1 cellular context compared by ENCODE assay signal in genomic region chr6:26233608-26234420, GRCh38.
TF ChIP-seq lines count a peak whose summit lies in the region.

No MANE protein-coding gene starts in this region.

TF ChIP-seq in K562, 482 proteins besides CTCF, POLR2A, EP300 and RAD21 (continued from another document and continues in another):
- TF ChIP-seq ZBTB2 (IDR thresholded peaks at IDR 0.05) (no peak), HINFP (tag; conservative IDR thresholded peaks at IDR 0.05; ENCODE audit: low read depth) (no peak), TGIF2 (CRISPR knock-in tag; IDR thresholded peaks at IDR 0.05) (no peak), ATF7 (IDR thresholded peaks at IDR 0.05) (no peak), CBFA2T2 (conservative IDR thresholded peaks at IDR 0.05) (no peak), IRF2 (CRISPR knock-in tag; IDR thresholded peaks at IDR 0.05) (no peak), ZNF280A (IDR thresholded peaks at IDR 0.05; ENCODE audit: low read depth, partially characterized antibody) (no peak), MBD1 (CRISPR knock-in tag; IDR thresholded peaks at IDR 0.05) (no peak), ZNF407 (IDR thresholded peaks at IDR 0.05; ENCODE audit: low read depth) (no peak), RBM25 (IDR thresholded peaks at IDR 0.05; ENCODE audit: low read depth, low read length, severe bottlenecking) (no peak), CHD4 (IDR thresholded peaks at IDR 0.05; ENCODE audit: insufficient read depth, insufficient replicate concordance, low read depth, low read length, poor library complexity, severe bottlenecking) (no peak), CLOCK (CRISPR knock-in tag; IDR thresholded peaks at IDR 0.05; ENCODE audit: borderline replicate concordance) (no peak), ZBTB34 (CRISPR knock-in tag; IDR thresholded peaks at IDR 0.05) (no peak), HEY1 (CRISPR knock-in tag; IDR thresholded peaks at IDR 0.05; ENCODE audit: borderline replicate concordance) (no peak), MNT (conservative IDR thresholded peaks at IDR 0.05) (peak in 1 of 2 experiments; percentile 26; a peak in 1 of 4 replicates), PTBP1 (IDR thresholded peaks at IDR 0.05; ENCODE audit: low read depth, low read length) (no peak; the same call in 1 of the 2 replicates), E2F5 (CRISPR knock-in tag; IDR thresholded peaks at IDR 0.05) (no peak), ZNF699 (CRISPR knock-in tag; IDR thresholded peaks at IDR 0.05; ENCODE audit: insufficient replicate concordance) (no peak), ZNF165 (CRISPR knock-in tag; IDR thresholded peaks at IDR 0.05; ENCODE audit: borderline replicate concordance) (no peak), MEF2A (IDR thresholded peaks at IDR 0.05; ENCODE audit: control insufficient read depth, low read depth, low read length) (no peak), ZKSCAN8 (CRISPR knock-in tag; IDR thresholded peaks at IDR 0.05) (no peak), PHB2 (IDR thresholded peaks at IDR 0.05; ENCODE audit: low read depth) (no peak), SP1 (CRISPR knock-in tag; IDR thresholded peaks at IDR 0.05) (no peak; the same call in 1 of the 2 replicates), PPARD (CRISPR knock-in tag; IDR thresholded peaks at IDR 0.05) (no peak), BCLAF1 (IDR thresholded peaks at IDR 0.05; ENCODE audit: borderline replicate concordance in 1 of 2, control insufficient read depth in 1 of 2, low read depth in 2 of 2, low read length in 1 of 2) (peak in 1 of 2 experiments; percentile 93; a peak in 2 of 4 replicates), ADNP (tag; IDR thresholded peaks at IDR 0.05) (0 out of 2 replicates have a peak, but pooled peaks have one; percentile 72), ZNF717 (CRISPR knock-in tag; IDR thresholded peaks at IDR 0.05) (0 out of 2 replicates have a peak, but pooled peaks have one; percentile 75)
